In the genomic region with DNA sequence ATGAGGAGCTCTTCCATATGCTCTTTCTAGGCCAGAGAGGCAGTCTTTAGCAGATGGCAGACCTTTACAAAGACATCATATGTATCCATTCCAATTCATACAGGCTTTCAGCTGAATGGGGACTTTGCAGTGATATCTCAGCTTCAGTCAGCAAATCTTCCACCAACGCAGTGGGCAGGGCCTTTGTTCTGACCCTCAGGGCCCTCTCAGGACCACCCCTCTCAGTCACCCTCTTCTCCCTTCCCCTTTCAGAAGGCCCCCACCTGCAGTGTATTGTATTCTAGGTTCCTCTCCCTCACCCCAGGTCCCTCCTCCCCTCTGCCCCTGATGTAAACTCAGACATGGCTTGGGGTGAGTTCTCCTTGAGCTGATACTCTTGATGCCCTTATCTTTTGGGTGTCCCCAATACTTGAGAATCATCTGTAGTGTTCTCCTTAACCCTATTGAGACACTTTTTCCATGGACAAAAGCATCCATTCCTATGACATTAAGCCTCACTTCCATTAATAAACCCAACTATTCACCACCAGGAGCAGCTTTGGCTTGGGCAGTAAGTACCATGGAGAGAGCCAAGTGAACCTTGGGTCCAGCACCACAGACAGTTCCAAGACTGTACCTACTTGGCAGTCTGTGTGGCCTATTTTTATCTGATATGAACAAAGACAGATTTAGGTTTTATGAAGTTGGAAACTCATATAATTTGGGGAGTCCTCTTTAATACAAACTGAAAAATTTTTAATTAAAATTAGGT, we compare ENCODE assay signal across 1 cellular context.
TF ChIP-seq lines count a peak whose summit lies in the region.

No MANE protein-coding gene starts in this region.

TF ChIP-seq in K562, 482 proteins besides CTCF, POLR2A, EP300 and RAD21 (continued from another document and continues in another):
- no peak for TF ChIP-seq MXD1 (CRISPR knock-in tag; IDR thresholded peaks at IDR 0.05; ENCODE audit: borderline replicate concordance, poor library complexity, severe bottlenecking)
- no peak for TF ChIP-seq TCF15 (CRISPR knock-in tag; IDR thresholded peaks at IDR 0.05)
- TF ChIP-seq CREB5 (CRISPR knock-in tag; IDR thresholded peaks at IDR 0.05): no peak
- TF ChIP-seq PRPF4 (IDR thresholded peaks at IDR 0.05; ENCODE audit: insufficient read depth, low read depth, low read length, poor library complexity, severe bottlenecking): no peak
- no peak for TF ChIP-seq ZNF263 (CRISPR knock-in tag; IDR thresholded peaks at IDR 0.05; ENCODE audit: borderline replicate concordance)
- TF ChIP-seq GMEB1 (CRISPR knock-in tag; IDR thresholded peaks at IDR 0.05): no peak
- no peak for TF ChIP-seq SMAD1 (IDR thresholded peaks at IDR 0.05; ENCODE audit: low read depth, low read length, partially characterized antibody)
- TF ChIP-seq GABPB1 (CRISPR knock-in tag; IDR thresholded peaks at IDR 0.05): no peak
- TF ChIP-seq ZNF253 (CRISPR knock-in tag; conservative IDR thresholded peaks at IDR 0.05): no peak
- TF ChIP-seq, protein P1, sequence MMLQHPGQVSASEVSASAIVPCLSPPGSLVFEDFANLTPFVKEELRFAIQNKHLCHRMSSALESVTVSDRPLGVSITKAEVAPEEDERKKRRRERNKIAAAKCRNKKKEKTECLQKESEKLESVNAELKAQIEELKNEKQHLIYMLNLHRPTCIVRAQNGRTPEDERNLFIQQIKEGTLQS (IDR thresholded peaks at IDR 0.05): no peak
- TF ChIP-seq, protein P1 (CRISPR knock-in tag; conservative IDR thresholded peaks at IDR 0.05): no peak
- TF ChIP-seq, protein P2, sequence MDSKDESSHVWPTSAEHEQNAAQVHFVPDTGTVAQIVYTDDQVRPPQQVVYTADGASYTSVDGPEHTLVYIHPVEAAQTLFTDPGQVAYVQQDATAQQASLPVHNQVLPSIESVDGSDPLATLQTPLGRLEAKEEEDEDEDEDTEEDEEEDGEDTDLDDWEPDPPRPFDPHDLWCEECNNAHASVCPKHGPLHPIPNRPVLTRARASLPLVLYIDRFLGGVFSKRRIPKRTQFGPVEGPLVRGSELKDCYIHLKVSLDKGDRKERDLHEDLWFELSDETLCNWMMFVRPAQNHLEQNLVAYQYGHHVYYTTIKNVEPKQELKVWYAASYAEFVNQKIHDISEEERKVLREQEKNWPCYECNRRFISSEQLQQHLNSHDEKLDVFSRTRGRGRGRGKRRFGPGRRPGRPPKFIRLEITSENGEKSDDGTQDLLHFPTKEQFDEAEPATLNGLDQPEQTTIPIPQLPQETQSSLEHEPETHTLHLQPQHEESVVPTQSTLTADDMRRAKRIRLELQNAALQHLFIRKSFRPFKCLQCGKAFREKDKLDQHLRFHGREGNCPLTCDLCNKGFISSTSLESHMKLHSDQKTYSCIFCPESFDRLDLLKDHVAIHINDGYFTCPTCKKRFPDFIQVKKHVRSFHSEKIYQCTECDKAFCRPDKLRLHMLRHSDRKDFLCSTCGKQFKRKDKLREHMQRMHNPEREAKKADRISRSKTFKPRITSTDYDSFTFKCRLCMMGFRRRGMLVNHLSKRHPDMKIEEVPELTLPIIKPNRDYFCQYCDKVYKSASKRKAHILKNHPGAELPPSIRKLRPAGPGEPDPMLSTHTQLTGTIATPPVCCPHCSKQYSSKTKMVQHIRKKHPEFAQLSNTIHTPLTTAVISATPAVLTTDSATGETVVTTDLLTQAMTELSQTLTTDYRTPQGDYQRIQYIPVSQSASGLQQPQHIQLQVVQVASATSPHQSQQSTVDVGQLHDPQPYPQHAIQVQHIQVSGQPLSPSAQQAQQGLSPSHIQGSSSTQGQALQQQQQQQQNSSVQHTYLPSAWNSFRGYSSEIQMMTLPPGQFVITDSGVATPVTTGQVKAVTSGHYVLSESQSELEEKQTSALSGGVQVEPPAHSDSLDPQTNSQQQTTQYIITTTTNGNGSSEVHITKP (IDR thresholded peaks at IDR 0.05; ENCODE audit: partially characterized antibody): no peak
- TF ChIP-seq U2AF1 (optimal IDR thresholded peaks at IDR 0.05; ENCODE audit: low read depth, low read length): no peak
- TF ChIP-seq CEBPG (CRISPR knock-in tag; IDR thresholded peaks at IDR 0.05): no peak
- TF ChIP-seq CEBPG (tag; conservative IDR thresholded peaks at IDR 0.05 in 1 of 2, IDR thresholded peaks at IDR 0.05 in 1 of 2): no peak
- TF ChIP-seq ZNF143 (CRISPR knock-in tag; IDR thresholded peaks at IDR 0.05): no peak
- no peak for TF ChIP-seq OTX1 (CRISPR knock-in tag; IDR thresholded peaks at IDR 0.05)
- TF ChIP-seq RB1 (IDR thresholded peaks at IDR 0.05; ENCODE audit: low read depth): no peak
- TF ChIP-seq ZNF584 (CRISPR knock-in tag; IDR thresholded peaks at IDR 0.05; ENCODE audit: low read depth): 0 out of 2 replicates have a peak, but pooled peaks have one; percentile 64
- TF ChIP-seq STAT5B (CRISPR knock-in tag; IDR thresholded peaks at IDR 0.05): no peak
- TF ChIP-seq ZBTB2 (IDR thresholded peaks at IDR 0.05): no peak
- no peak for TF ChIP-seq ZNF282 (CRISPR knock-in tag; IDR thresholded peaks at IDR 0.05)
- TF ChIP-seq ZNF3 (CRISPR knock-in tag; IDR thresholded peaks at IDR 0.05): no peak
- TF ChIP-seq ID3 (CRISPR knock-in tag; IDR thresholded peaks at IDR 0.05): no peak
- TF ChIP-seq ID3 (tag; IDR thresholded peaks at IDR 0.05): no peak
- no peak for TF ChIP-seq HMBOX1 (IDR thresholded peaks at IDR 0.05)
- TF ChIP-seq ELF1 (tag; IDR thresholded peaks at IDR 0.05): no peak
- TF ChIP-seq, protein P3, sequence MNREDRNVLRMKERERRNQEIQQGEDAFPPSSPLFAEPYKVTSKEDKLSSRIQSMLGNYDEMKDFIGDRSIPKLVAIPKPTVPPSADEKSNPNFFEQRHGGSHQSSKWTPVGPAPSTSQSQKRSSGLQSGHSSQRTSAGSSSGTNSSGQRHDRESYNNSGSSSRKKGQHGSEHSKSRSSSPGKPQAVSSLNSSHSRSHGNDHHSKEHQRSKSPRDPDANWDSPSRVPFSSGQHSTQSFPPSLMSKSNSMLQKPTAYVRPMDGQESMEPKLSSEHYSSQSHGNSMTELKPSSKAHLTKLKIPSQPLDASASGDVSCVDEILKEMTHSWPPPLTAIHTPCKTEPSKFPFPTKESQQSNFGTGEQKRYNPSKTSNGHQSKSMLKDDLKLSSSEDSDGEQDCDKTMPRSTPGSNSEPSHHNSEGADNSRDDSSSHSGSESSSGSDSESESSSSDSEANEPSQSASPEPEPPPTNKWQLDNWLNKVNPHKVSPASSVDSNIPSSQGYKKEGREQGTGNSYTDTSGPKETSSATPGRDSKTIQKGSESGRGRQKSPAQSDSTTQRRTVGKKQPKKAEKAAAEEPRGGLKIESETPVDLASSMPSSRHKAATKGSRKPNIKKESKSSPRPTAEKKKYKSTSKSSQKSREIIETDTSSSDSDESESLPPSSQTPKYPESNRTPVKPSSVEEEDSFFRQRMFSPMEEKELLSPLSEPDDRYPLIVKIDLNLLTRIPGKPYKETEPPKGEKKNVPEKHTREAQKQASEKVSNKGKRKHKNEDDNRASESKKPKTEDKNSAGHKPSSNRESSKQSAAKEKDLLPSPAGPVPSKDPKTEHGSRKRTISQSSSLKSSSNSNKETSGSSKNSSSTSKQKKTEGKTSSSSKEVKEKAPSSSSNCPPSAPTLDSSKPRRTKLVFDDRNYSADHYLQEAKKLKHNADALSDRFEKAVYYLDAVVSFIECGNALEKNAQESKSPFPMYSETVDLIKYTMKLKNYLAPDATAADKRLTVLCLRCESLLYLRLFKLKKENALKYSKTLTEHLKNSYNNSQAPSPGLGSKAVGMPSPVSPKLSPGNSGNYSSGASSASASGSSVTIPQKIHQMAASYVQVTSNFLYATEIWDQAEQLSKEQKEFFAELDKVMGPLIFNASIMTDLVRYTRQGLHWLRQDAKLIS (CRISPR knock-in tag; IDR thresholded peaks at IDR 0.05): no peak
- no peak for TF ChIP-seq CBFA2T2 (conservative IDR thresholded peaks at IDR 0.05)
- TF ChIP-seq NR2F6 (CRISPR knock-in tag; IDR thresholded peaks at IDR 0.05): no peak
- no peak for TF ChIP-seq MYC (IDR thresholded peaks at IDR 0.05; ENCODE audit: low read depth, low read length)
- TF ChIP-seq MYC (CRISPR knock-in tag; IDR thresholded peaks at IDR 0.05; ENCODE audit: borderline replicate concordance, low read depth): no peak
- no peak for TF ChIP-seq CGGBP1 (CRISPR knock-in tag; IDR thresholded peaks at IDR 0.05)
- TF ChIP-seq PHB (CRISPR knock-in tag; IDR thresholded peaks at IDR 0.05): no peak
- no peak for TF ChIP-seq SMAD4 (CRISPR knock-in tag; conservative IDR thresholded peaks at IDR 0.05)
- TF ChIP-seq NRF1 (conservative IDR thresholded peaks at IDR 0.05 in 1 of 2, IDR thresholded peaks at IDR 0.05 in 1 of 2): no peak
- no peak for TF ChIP-seq PHTF2 (CRISPR knock-in tag; IDR thresholded peaks at IDR 0.05)
- no peak for TF ChIP-seq ZSCAN29 (IDR thresholded peaks at IDR 0.05)
- peak; percentile 65; the same call in 1 of the 2 replicates for TF ChIP-seq DMBX1 (CRISPR knock-in tag; IDR thresholded peaks at IDR 0.05; ENCODE audit: borderline replicate concordance)
- no peak for TF ChIP-seq PHF8 (IDR thresholded peaks at IDR 0.05; ENCODE audit: borderline replicate concordance, low read length)
- TF ChIP-seq, protein P4, sequence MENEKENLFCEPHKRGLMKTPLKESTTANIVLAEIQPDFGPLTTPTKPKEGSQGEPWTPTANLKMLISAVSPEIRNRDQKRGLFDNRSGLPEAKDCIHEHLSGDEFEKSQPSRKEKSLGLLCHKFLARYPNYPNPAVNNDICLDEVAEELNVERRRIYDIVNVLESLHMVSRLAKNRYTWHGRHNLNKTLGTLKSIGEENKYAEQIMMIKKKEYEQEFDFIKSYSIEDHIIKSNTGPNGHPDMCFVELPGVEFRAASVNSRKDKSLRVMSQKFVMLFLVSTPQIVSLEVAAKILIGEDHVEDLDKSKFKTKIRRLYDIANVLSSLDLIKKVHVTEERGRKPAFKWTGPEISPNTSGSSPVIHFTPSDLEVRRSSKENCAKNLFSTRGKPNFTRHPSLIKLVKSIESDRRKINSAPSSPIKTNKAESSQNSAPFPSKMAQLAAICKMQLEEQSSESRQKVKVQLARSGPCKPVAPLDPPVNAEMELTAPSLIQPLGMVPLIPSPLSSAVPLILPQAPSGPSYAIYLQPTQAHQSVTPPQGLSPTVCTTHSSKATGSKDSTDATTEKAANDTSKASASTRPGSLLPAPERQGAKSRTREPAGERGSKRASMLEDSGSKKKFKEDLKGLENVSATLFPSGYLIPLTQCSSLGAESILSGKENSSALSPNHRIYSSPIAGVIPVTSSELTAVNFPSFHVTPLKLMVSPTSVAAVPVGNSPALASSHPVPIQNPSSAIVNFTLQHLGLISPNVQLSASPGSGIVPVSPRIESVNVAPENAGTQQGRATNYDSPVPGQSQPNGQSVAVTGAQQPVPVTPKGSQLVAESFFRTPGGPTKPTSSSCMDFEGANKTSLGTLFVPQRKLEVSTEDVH (IDR thresholded peaks at IDR 0.05; ENCODE audit: low read depth, partially characterized antibody): no peak
